Comparison of ENCODE assay signal across 18 cellular contexts in genomic region chr14:99401624-99402282, GRCh38.
A peak's percentile ranks its signal among the peaks of the same experiment; 100 is the strongest.
DNase-seq lines count a peak whose midpoint lies in the region; ATAC-seq and TF ChIP-seq lines count a peak whose summit lies in the region.
"Had no signal": no experiment of that assay in that cellular context is flagged by ENCODE, and none has a peak within 500 bp of the region (broad histone marks: within the 10 kb centered on the region; RNA-seq: fewer than 3 reads in every experiment).

No MANE protein-coding gene starts in this region.

- H3K27me3 Mint-ChIP-seq in T-cell: no peaks in the 10 kb centered on the region
- H3K27me3 Mint-ChIP-seq: activated naive CD8-positive, alpha-beta T cell treated with anti-CD3 and anti-CD28 coated beads, Interleukin-2, amount 10 ng/mL, durations not matched to agents 7 days and 5 days had no signal

- intact Hi-C loops in right lobe of liver (cut with DNase I): no loop called here

- POLR2A ChIA-PET in T-cell (lab: Charles Lee): no interaction called here

- CTCF ChIA-PET in T-cell (lab: Charles Lee): no interaction called here

- H3K27me3 ChIP-seq in right lobe of liver: no peaks in the 10 kb centered on the region
- no peaks in the 10 kb centered on the region for H3K27me3 ChIP-seq in thymus (ENCODE audit: control insufficient read depth, insufficient read depth)
- no peaks in the 10 kb centered on the region for H3K27me3 ChIP-seq in gastroesophageal sphincter
- H3K27me3 ChIP-seq: breast epithelium, esophagus muscularis mucosa had no signal

- no peaks in the 10 kb centered on the region for H3K9me3 ChIP-seq in right lobe of liver
- H3K9me3 ChIP-seq in thymus (ENCODE audit: control insufficient read depth): no peaks in the 10 kb centered on the region
- H3K9me3 ChIP-seq in gastroesophageal sphincter: no peaks in the 10 kb centered on the region
- H3K9me3 ChIP-seq: breast epithelium, esophagus muscularis mucosa had no signal

- H3K4me1 ChIP-seq in right lobe of liver: peaks cover 0 to 11% (median 4%) of the 10 kb centered on the region in 4 donors
- H3K4me1 ChIP-seq in thymus (ENCODE audit: control insufficient read depth, insufficient read depth, low read length): peaks cover 4% of the 10 kb centered on the region
- H3K4me1 ChIP-seq in gastroesophageal sphincter: peaks cover 0 to 5% (median 0%) of the 10 kb centered on the region in 3 donors
- H3K4me1 ChIP-seq: breast epithelium, esophagus muscularis mucosa had no signal

- no peak for TF ChIP-seq EP300 in gastroesophageal sphincter (IDR thresholded peaks at IDR 0.05)

- DNase-seq in activated naive CD4-positive, alpha-beta T cell treated with anti-CD3 and anti-CD28 coated beads, Interleukin-2, amount 50 U/mL, for 72 hours (ENCODE audit: low spot score in 2 of 2): no peak
- DNase-seq in activated naive CD4-positive, alpha-beta T cell (lab: John Stamatoyannopoulos, UW): no peak
- DNase-seq in T-cell: no peak
- no peak for DNase-seq in right lobe of liver
- no peak for DNase-seq in epidermal melanocyte (ENCODE audit: insufficient read length, low spot score)
- DNase-seq: ACHN; activated CD4-positive, CD25-positive, alpha-beta regulatory T cell; activated naive CD8-positive, alpha-beta T cell treated with anti-CD3 and anti-CD28 coated beads, Interleukin-2, amount 10 ng/mL, durations not matched to agents 7 days and 5 days; IMR-90; NCI-H2029; NCI-H510A treated with DMSO at 0.1 percent for 48 hours had no signal

- H3K4me3 ChIP-seq in right lobe of liver: peak overlapping the region in 1 of 3 donors; percentile 9
- peak overlapping the region; percentile 22 for H3K4me3 ChIP-seq in thymus (ENCODE audit: low read length)
- H3K4me3 ChIP-seq in gastroesophageal sphincter: no peak overlapping the region
- H3K4me3 ChIP-seq: breast epithelium, esophagus muscularis mucosa had no signal

- peak overlapping the region; percentile 21 to 56 for H3K27ac Mint-ChIP-seq in activated naive CD4-positive, alpha-beta T cell treated with anti-CD3 and anti-CD28 coated beads, Interleukin-2, amount 50 U/mL, for 72 hours
- peak overlapping the region; percentile 50 to 77 for H3K27ac Mint-ChIP-seq in T-cell
- H3K27ac Mint-ChIP-seq: activated naive CD8-positive, alpha-beta T cell treated with anti-CD3 and anti-CD28 coated beads, Interleukin-2, amount 10 ng/mL, durations not matched to agents 7 days and 5 days; T-helper 1 cell treated with Interleukin-12 subunit alpha and Interleukin-12 subunit beta and Interleukin-4 antibody, amounts not matched to agents 30 μg/mL and 1 μg/mL, for 36 hours had no signal

- WGBS in right lobe of liver (ENCODE audit: insufficient coverage, low coverage, low lambda C conversion rate, missing lambda C conversion rate): 25% methylated on average over 5 of the region's 5 CpGs
- 5% methylated on average over 5 of the region's 5 CpGs for WGBS in thymus
- 40 to 64% methylated on average over 2 to 5 of the region's 5 CpGs for WGBS in gastroesophageal sphincter (ENCODE audit: low coverage in 1 of 2), 2 donors

- H3K36me3 Mint-ChIP-seq in activated naive CD4-positive, alpha-beta T cell treated with anti-CD3 and anti-CD28 coated beads, Interleukin-2, amount 50 U/mL, for 72 hours: peaks cover 0 to 9% of the 10 kb centered on the region in 2 donors
- peaks cover 64% of the 10 kb centered on the region for H3K36me3 Mint-ChIP-seq in T-cell

- H3K36me3 ChIP-seq in right lobe of liver: peaks cover 0 to 45% (median 13%) of the 10 kb centered on the region in 4 donors
- peaks cover 27% of the 10 kb centered on the region for H3K36me3 ChIP-seq in thymus (ENCODE audit: control insufficient read depth, insufficient read depth)
- H3K36me3 ChIP-seq in gastroesophageal sphincter: peaks cover 0 to 94% of the 10 kb centered on the region in 2 donors

- TF ChIP-seq CTCF in right lobe of liver (IDR thresholded peaks at IDR 0.05): no peak
- TF ChIP-seq CTCF in gastroesophageal sphincter (IDR thresholded peaks at IDR 0.05): no peak

- H3K27ac ChIP-seq in right lobe of liver (no peak overlapping the region), thymus (ENCODE audit: low read depth) (peak overlapping the region; percentile 32), gastroesophageal sphincter (no peak overlapping the region)
- H3K27ac ChIP-seq: breast epithelium, esophagus muscularis mucosa had no signal

- no peak for ATAC-seq in activated naive CD4-positive, alpha-beta T cell treated with anti-CD3 and anti-CD28 coated beads, Interleukin-2, amount 50 U/mL, for 72 hours
- ATAC-seq in T-cell (replicated peaks in 1 of 4) (peak in 1 of 4 experiments; percentile 19), right lobe of liver (peak; percentile 91 to 99 (median 96)), gastroesophageal sphincter (no peak), HG03039 (IDR thresholded peaks at IDR 0.05; ENCODE audit: unreplicated experiment) (no peak)
- ATAC-seq: Right ventricle myocardium inferior had no signal

- peaks cover 6 to 17% (median 16%) of the 10 kb centered on the region in 3 donors for H3K4me1 Mint-ChIP-seq in T-cell

- TF ChIP-seq POLR2A in right lobe of liver (IDR thresholded peaks at IDR 0.05) (no peak), gastroesophageal sphincter (IDR thresholded peaks at IDR 0.05) (no peak)

- no peaks in the 10 kb centered on the region for H3K9me3 Mint-ChIP-seq in activated naive CD4-positive, alpha-beta T cell treated with anti-CD3 and anti-CD28 coated beads, Interleukin-2, amount 50 U/mL, for 72 hours
- H3K9me3 Mint-ChIP-seq in T-cell: no peaks in the 10 kb centered on the region
- H3K9me3 Mint-ChIP-seq: activated naive CD8-positive, alpha-beta T cell treated with anti-CD3 and anti-CD28 coated beads, Interleukin-2, amount 10 ng/mL, durations not matched to agents 7 days and 5 days; T-helper 1 cell treated with Interleukin-12 subunit alpha and Interleukin-12 subunit beta and Interleukin-4 antibody, amounts not matched to agents 30 μg/mL and 1 μg/mL, for 36 hours had no signal

- no peak overlapping the region for H3K4me3 Mint-ChIP-seq in T-cell
- H3K4me3 Mint-ChIP-seq: activated naive CD8-positive, alpha-beta T cell treated with anti-CD3 and anti-CD28 coated beads, Interleukin-2, amount 10 ng/mL, durations not matched to agents 7 days and 5 days; T-helper 1 cell treated with Interleukin-12 subunit alpha and Interleukin-12 subunit beta and Interleukin-4 antibody, amounts not matched to agents 30 μg/mL and 1 μg/mL, for 36 hours had no signal

Comparison
In these comparisons a context has a peak if more than half of its experiments do, and no peak if none do; other contexts are left out.
1. ATAC-seq: peak in right lobe of liver (4 of 4); none in activated naive CD4-positive, alpha-beta T cell treated with anti-CD3 and anti-CD28 coated beads, Interleukin-2, amount 50 U/mL, for 72 hours (0 of 2), gastroesophageal sphincter (single experiment) and HG03039 (single experiment).